In genomic region chr9:84711398-84711777, GRCh38 we compare ENCODE assay signal across 22 cellular contexts. TPM values are rescaled to one million over a fixed set of nuclear protein-coding genes. Genes with fewer than 3 reads are reported as not detected.
DNase-seq lines count a peak whose midpoint lies in the region; ATAC-seq and TF ChIP-seq lines count a peak whose summit lies in the region.
"Had no signal": no experiment of that assay in that cellular context is flagged by ENCODE, and none has a peak within 500 bp of the region (broad histone marks: within the 10 kb centered on the region; RNA-seq: fewer than 3 reads in every experiment).

No MANE protein-coding gene starts in this region.

- no peak overlapping the region for H3K27ac ChIP-seq in upper lobe of right lung
- H3K27ac ChIP-seq: 22Rv1, epithelial cell of prostate, suprapubic skin had no signal

- H3K36me3 ChIP-seq in kidney epithelial cell (ENCODE audit: control insufficient read depth, insufficient read depth, low read length) (no peaks in the 10 kb centered on the region), upper lobe of right lung (no peaks in the 10 kb centered on the region)
- H3K36me3 ChIP-seq: suprapubic skin had no signal

- H3K9me3 ChIP-seq in upper lobe of right lung: no peaks in the 10 kb centered on the region
- H3K9me3 ChIP-seq: suprapubic skin had no signal

- ATAC-seq in Right ventricle myocardium inferior: peak; percentile 16
- ATAC-seq in left ventricle myocardium superior: no peak
- ATAC-seq in upper lobe of right lung: no peak
- ATAC-seq: SK-N-SH treated with all-trans-retinoic acid at 6 μM for 48 hours had no signal

- intact Hi-C loops in Right ventricle myocardium inferior (cut with DNase I) (no loop called here), left ventricle myocardium superior (cut with micrococcal nuclease) (no loop called here), upper lobe of right lung (cut with DNase I) (no loop called here)

- H3K27me3 ChIP-seq in kidney epithelial cell (ENCODE audit: control insufficient read depth, insufficient read depth, low read length) (no peaks in the 10 kb centered on the region), upper lobe of right lung (no peaks in the 10 kb centered on the region)
- H3K27me3 ChIP-seq: suprapubic skin had no signal

- TF ChIP-seq CTCF in kidney epithelial cell (IDR thresholded peaks at IDR 0.05; ENCODE audit: insufficient read depth, low read length, poor library complexity, severe bottlenecking) (no peak), upper lobe of right lung (IDR thresholded peaks at IDR 0.05) (no peak)

- DNase-seq in Right ventricle myocardium inferior (ENCODE audit: missing footprints): no peak
- no peak for DNase-seq in left ventricle myocardium superior
- DNase-seq in astrocyte of the hippocampus (ENCODE audit: low read depth, low spot score): peak; percentile 17
- DNase-seq in kidney epithelial cell (ENCODE audit: low read depth): peak; percentile 43
- no peak for DNase-seq in NOMO-1 treated with DMSO at 0.1 percent for 48 hours (lab: John Stamatoyannopoulos, UW; ENCODE audit: unreplicated experiment)
- no peak for DNase-seq in activated CD4-positive, alpha-beta T cell treated with anti-CD3 and anti-CD28 coated beads for 48 hours
- no peak for DNase-seq in upper lobe of right lung
- DNase-seq in SIG-M5 (lab: John Stamatoyannopoulos, UW): no peak
- DNase-seq: activated CD4-positive, alpha-beta T cell treated with anti-CD3 and anti-CD28 coated beads, Interleukin-2, amount 10 ng/mL, durations not matched to agents 7 days and 5 days; activated naive CD4-positive, alpha-beta T cell treated with anti-CD3 and anti-CD28 coated beads, Interleukin-2, amount 10 ng/mL, durations not matched to agents 7 days and 5 days; CD4-positive, alpha-beta memory T cell; GDM1; KG1; NCI-H510A treated with DMSO at 0.1 percent for 48 hours; NK-92 treated with Interleukin-12 subunit alpha and Interleukin-12 subunit beta, amount 100 ng/mL, for 24 hours; small intestine; stimulated activated CD4-positive, alpha-beta T cell treated with anti-CD3 and anti-CD28 coated beads, Interleukin-2, amount 100 ng/mL, for 24 hours had no signal

- H3K4me3 ChIP-seq in kidney epithelial cell (ENCODE audit: low read depth, low read length) (no peak overlapping the region), upper lobe of right lung (no peak overlapping the region)
- H3K4me3 ChIP-seq: suprapubic skin had no signal

- H3K4me1 ChIP-seq in upper lobe of right lung: peaks cover 6% of the 10 kb centered on the region
- H3K4me1 ChIP-seq: suprapubic skin had no signal

RNA-seq across cellular contexts. Expression of gene NTRK2, which starts 41.9 kb away (rescaled TPM):
- total RNA-seq in Right ventricle myocardium inferior (8.2 TPM), left ventricle myocardium superior (5.5 TPM), kidney epithelial cell (0.96 and 1.5 TPM in 2 replicates), upper lobe of right lung (0.98 TPM)
- total RNA-seq: myocyte had no signal

Comparison
In these comparisons a context has a peak if more than half of its experiments do, and no peak if none do; other contexts are left out.
1. DNase-seq: peak in astrocyte of the hippocampus (single experiment) and kidney epithelial cell (single experiment); none in Right ventricle myocardium inferior (single experiment), left ventricle myocardium superior (single experiment), NOMO-1 treated with DMSO at 0.1 percent for 48 hours (single experiment), activated CD4-positive, alpha-beta T cell treated with anti-CD3 and anti-CD28 coated beads for 48 hours (single experiment), upper lobe of right lung (single experiment) and SIG-M5 (single experiment).